Comparison of ENCODE assay signal across 9 cellular contexts in the genomic region with DNA sequence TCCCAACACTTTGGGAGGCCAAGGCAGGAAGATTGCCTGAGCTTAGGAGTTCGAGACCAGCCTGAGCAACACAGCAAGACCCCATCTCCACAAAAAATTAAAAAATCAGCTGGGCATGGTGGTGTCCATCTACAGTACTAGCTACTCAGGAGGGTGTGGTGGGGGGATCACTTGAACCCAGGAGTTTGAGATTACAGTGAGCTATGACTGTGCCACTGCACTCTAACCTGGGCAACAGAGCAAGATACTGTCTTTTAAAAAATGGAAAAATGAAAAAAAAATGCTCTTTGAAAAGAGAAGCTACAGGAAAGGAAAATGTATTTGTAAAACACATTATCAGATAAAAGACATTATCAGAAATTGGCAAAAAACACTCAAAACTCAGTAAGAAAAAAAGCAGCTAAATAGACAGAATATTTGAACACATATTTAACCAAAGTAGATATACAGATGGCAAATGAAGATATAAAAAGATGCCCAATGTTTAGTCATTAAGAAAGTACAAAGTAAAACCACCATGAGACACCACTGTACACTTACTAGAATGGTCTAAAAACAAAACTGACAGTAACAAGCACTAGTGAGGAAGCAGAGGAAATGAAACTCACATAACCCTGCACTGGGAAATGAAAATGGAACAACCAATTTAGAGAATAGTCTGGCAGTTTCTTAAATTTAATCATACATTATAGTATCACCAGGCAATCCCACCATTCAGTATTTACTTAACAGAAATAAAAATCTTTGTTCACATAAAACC. TPM values are rescaled to one million over a fixed set of nuclear protein-coding genes. Genes with fewer than 3 reads are reported as not detected.
DNase-seq lines count a peak whose midpoint lies in the region; ATAC-seq and TF ChIP-seq lines count a peak whose summit lies in the region.
"Had no signal": no experiment of that assay in that cellular context is flagged by ENCODE, and none has a peak within 500 bp of the region (broad histone marks: within the 10 kb centered on the region; RNA-seq: fewer than 3 reads in every experiment).

No MANE protein-coding gene starts in this region.

- TF ChIP-seq EP300 in stomach (IDR thresholded peaks at IDR 0.05), result no peak

- H3K36me3 ChIP-seq in stomach, result peaks cover 7 to 94% (median 77%) of the 10 kb centered on the region in 4 donors

- ATAC-seq in GM18508 (IDR thresholded peaks at IDR 0.05; ENCODE audit: insufficient read depth, unreplicated experiment) (peak; percentile 99), GM21447 (IDR thresholded peaks at IDR 0.05; ENCODE audit: unreplicated experiment) (peak; percentile 98), HG03439 (IDR thresholded peaks at IDR 0.05; ENCODE audit: unreplicated experiment) (peak; percentile 98)

- intact Hi-C loops in stomach (cut with DNase I; ENCODE audit: low total_unique reads), result no loop called here

- TF ChIP-seq POLR2A in stomach (IDR thresholded peaks at IDR 0.05), result no peak

- H3K27ac ChIP-seq in stomach, result peak overlapping the region in 1 of 5 donors; percentile 51

- 92 to 100% (median 98%) methylated on average over 1 of the region's 1 CpG for WGBS in stomach, 5 donors

- DNase-seq in germinal center (ENCODE audit: low spot score) (peak; percentile 37), COLO829 (ENCODE audit: low spot score) (no peak), NCI-H146 (lab: John Stamatoyannopoulos, UW) (no peak), stomach (no peak), A172 (ENCODE audit: low spot score) (no peak)
- DNase-seq: Peyer's patch had no signal

- H3K27me3 ChIP-seq in stomach, result no peaks in the 10 kb centered on the region
- H3K27me3 ChIP-seq: Peyer's patch had no signal

- H3K9me3 ChIP-seq in stomach, result no peaks in the 10 kb centered on the region
- H3K9me3 ChIP-seq: Peyer's patch had no signal

- H3K4me1 ChIP-seq in stomach, result peaks cover 0 to 38% (median 22%) of the 10 kb centered on the region in 4 donors
- H3K4me1 ChIP-seq: Peyer's patch had no signal

- H3K4me3 ChIP-seq in stomach, result no peak overlapping the region
- H3K4me3 ChIP-seq: Peyer's patch had no signal

- no peak for TF ChIP-seq CTCF in stomach (IDR thresholded peaks at IDR 0.05)

RNA-seq across cellular contexts. Expression of a gene that starts 40.5 kb away (rescaled TPM):
- 10 to 100 TPM in 4 of 5 donors, not detected in 1; 12.5 to 23.1 (median 16.1) TPM for total RNA-seq in stomach
- 10 to 100 TPM in 2 of 3 donors, 1 to 10 TPM in 1; 6.8 to 16.3 (median 14.2) TPM for polyA plus RNA-seq in stomach
- 25.6 and 26.4 TPM in 2 replicates for total RNA-seq in A172 (2014; rRNA removed; shearing (Covaris generic))
